Comparison of ENCODE assay signal across 20 cellular contexts in the genomic region with DNA sequence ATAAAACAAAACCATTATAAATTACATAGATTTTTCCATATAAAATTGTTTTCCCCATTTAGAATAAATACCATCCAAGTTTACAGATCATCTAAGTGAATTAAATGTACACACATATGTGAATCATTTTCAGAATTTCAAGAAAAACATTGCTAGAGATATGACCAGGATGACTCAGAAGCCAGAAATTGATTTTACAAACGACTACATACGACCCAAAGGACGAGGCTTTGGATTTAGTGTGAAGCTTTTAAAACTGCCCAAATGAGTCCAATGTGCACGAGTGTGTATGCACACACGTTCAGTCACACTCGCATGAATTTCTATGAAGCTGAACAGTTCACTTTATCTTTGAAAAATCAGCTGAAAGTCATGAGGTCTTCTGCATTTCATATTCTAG. TPM values are rescaled to one million over a fixed set of nuclear protein-coding genes. Genes with fewer than 3 reads are reported as not detected.
DNase-seq lines count a peak whose midpoint lies in the region; ATAC-seq, FAIRE-seq and TF ChIP-seq lines count a peak whose summit lies in the region.
"Had no signal": no experiment of that assay in that cellular context is flagged by ENCODE, and none has a peak within 500 bp of the region (broad histone marks: within the 10 kb centered on the region; RNA-seq: fewer than 3 reads in every experiment).

No MANE protein-coding gene starts in this region.

- POLR2A ChIA-PET in RWPE1 (lab: Yijun Ruan, JAX; ENCODE audit: low non-redundant PET), result no interaction called here

- peak overlapping the region; percentile 89 for H3K4me2 ChIP-seq in KMS-11
- peak overlapping the region; percentile 32 for H3K4me2 ChIP-seq in astrocyte (ENCODE audit: low read length)

- no peak overlapping the region for H3K4me3 Mint-ChIP-seq in astrocyte (ENCODE audit: unreplicated experiment)
- H3K4me3 Mint-ChIP-seq: IgD-negative memory B cell had no signal

- no peaks in the 10 kb centered on the region for H3K9me3 Mint-ChIP-seq in astrocyte (ENCODE audit: unreplicated experiment)
- H3K9me3 Mint-ChIP-seq: IgD-negative memory B cell had no signal

- no peaks in the 10 kb centered on the region for H3K27me3 Mint-ChIP-seq in astrocyte (ENCODE audit: low read depth, unreplicated experiment)

- ATAC-seq in GM21576 (IDR thresholded peaks at IDR 0.05; ENCODE audit: unreplicated experiment), result no peak
- ATAC-seq in GM21360 (IDR thresholded peaks at IDR 0.05; ENCODE audit: unreplicated experiment), result no peak
- ATAC-seq in omental fat pad (ENCODE audit: low FRiP score), result no peak

- peaks cover 20% of the 10 kb centered on the region for H3K4me1 Mint-ChIP-seq in astrocyte (ENCODE audit: low read depth, unreplicated experiment)

- no peaks in the 10 kb centered on the region for H3K9me3 ChIP-seq in astrocyte (ENCODE audit: insufficient read depth, low read depth, low read length)
- H3K9me3 ChIP-seq: BE2C, Peyer's patch, SJSA1 had no signal

- TF ChIP-seq CTCF in KMS-11 (conservative IDR thresholded peaks at IDR 0.05; ENCODE audit: low read depth, low read length) (no peak), astrocyte (IDR thresholded peaks at IDR 0.05; ENCODE audit: insufficient read depth, low read depth, low read length) (no peak), fibroblast of the aortic adventitia (IDR thresholded peaks at IDR 0.05; ENCODE audit: insufficient read depth, low read length) (no peak), RWPE1 (conservative IDR thresholded peaks at IDR 0.05; ENCODE audit: low read depth) (no peak), omental fat pad (IDR thresholded peaks at IDR 0.05) (no peak)

- H4K20me1 ChIP-seq in KMS-11 (ENCODE audit: insufficient read depth) (no peaks in the 10 kb centered on the region), astrocyte (ENCODE audit: insufficient read depth, low read length) (no peaks in the 10 kb centered on the region)

- DNase-seq in astrocyte (ENCODE audit: low read depth), result no peak
- DNase-seq in fibroblast of the aortic adventitia (ENCODE audit: low read depth), result peak; percentile 34
- DNase-seq in RWPE1 (ENCODE audit: low spot score), result no peak
- DNase-seq in omental fat pad (ENCODE audit: low spot score), result no peak
- DNase-seq: BE2C, DMS79, Karpas-422, NCI-H1694 treated with DMSO at 0.1 percent for 48 hours, NCI-H2081 treated with DMSO at 0.1 percent for 48 hours, NCI-H2171 treated with DMSO at 0.1 percent for 48 hours, NCI-H524 treated with DMSO at 0.1 percent for 48 hours, NCI-H82, Peyer's patch had no signal

- FAIRE-seq in astrocyte (lab: Jason Lieb, UNC), result peak; percentile 65
- FAIRE-seq: GM12891 had no signal

- peaks cover 15% of the 10 kb centered on the region for H3K36me3 Mint-ChIP-seq in astrocyte (ENCODE audit: low read depth, unreplicated experiment)
- H3K36me3 Mint-ChIP-seq: IgD-negative memory B cell had no signal

- no peak overlapping the region for H3K27ac Mint-ChIP-seq in astrocyte (ENCODE audit: unreplicated experiment)
- H3K27ac Mint-ChIP-seq: IgD-negative memory B cell had no signal

- no peaks in the 10 kb centered on the region for H3K79me2 ChIP-seq in ACC112 (ENCODE audit: control insufficient read depth, insufficient read depth, low read length, unreplicated experiment)
- no peaks in the 10 kb centered on the region for H3K79me2 ChIP-seq in KMS-11 (ENCODE audit: insufficient read depth, low read depth)
- no peaks in the 10 kb centered on the region for H3K79me2 ChIP-seq in astrocyte (ENCODE audit: insufficient read depth, low read length)

- H3K4me3 ChIP-seq in ACC112 (ENCODE audit: low read depth, low read length) (no peak overlapping the region; the same call in 1 of the 2 replicates), KMS-11 (IDR thresholded peaks at IDR 0.05; ENCODE audit: insufficient read depth, low read depth, low read length) (no peak overlapping the region), astrocyte (ENCODE audit: insufficient read depth, low read depth, low read length) (no peak overlapping the region), fibroblast of the aortic adventitia (ENCODE audit: low read depth, low read length) (no peak overlapping the region)
- H3K4me3 ChIP-seq: Peyer's patch, SJSA1 had no signal

- H3K27me3 ChIP-seq in ACC112 (ENCODE audit: insufficient read depth, low read length) (no peaks in the 10 kb centered on the region), KMS-11 (ENCODE audit: insufficient read depth, low read depth) (no peaks in the 10 kb centered on the region), astrocyte (ENCODE audit: insufficient read depth, low read length) (no peaks in the 10 kb centered on the region)
- H3K27me3 ChIP-seq: BE2C, Peyer's patch had no signal

- CTCF ChIA-PET in RWPE1 (lab: Yijun Ruan, JAX), result interaction anchor here (0.5 to 0.7 kb wide), 4 partner anchors 60 to 1842 kb away, joined by 3 to 5 read pairs (median 3); no protein-coding TSS in a partner anchor

- H3K4me1 ChIP-seq in ACC112 (ENCODE audit: control insufficient read depth, insufficient read depth, low read length, unreplicated experiment) (peaks cover 13% of the 10 kb centered on the region), KMS-11 (ENCODE audit: low read depth, poor library complexity, severe bottlenecking) (peaks cover 97% of the 10 kb centered on the region), astrocyte (ENCODE audit: insufficient read depth, low read length) (peaks cover 13% of the 10 kb centered on the region)
- H3K4me1 ChIP-seq: BE2C, Peyer's patch, SJSA1 had no signal

- H3K36me3 ChIP-seq in ACC112 (ENCODE audit: insufficient read depth, low read length), result no peaks in the 10 kb centered on the region
- no peaks in the 10 kb centered on the region for H3K36me3 ChIP-seq in KMS-11 (ENCODE audit: insufficient read depth)
- no peaks in the 10 kb centered on the region for H3K36me3 ChIP-seq in astrocyte (ENCODE audit: insufficient read depth, low read length)
- H3K36me3 ChIP-seq: BE2C, Peyer's patch, SJSA1 had no signal

- H3K9ac ChIP-seq in KMS-11 (peak overlapping the region; percentile 66), astrocyte (ENCODE audit: low read length) (no peak overlapping the region)

- H3K27ac ChIP-seq in ACC112 (ENCODE audit: low read depth, low read length), result no peak overlapping the region
- H3K27ac ChIP-seq in KMS-11, result peak overlapping the region; percentile 94
- H3K27ac ChIP-seq in astrocyte (ENCODE audit: low read depth, low read length), result no peak overlapping the region
- no peak overlapping the region for H3K27ac ChIP-seq in RWPE1
- H3K27ac ChIP-seq: Peyer's patch, SJSA1 had no signal

- peak overlapping the region; percentile 76 for H2AFZ ChIP-seq in ACC112 (ENCODE audit: low read length, unreplicated experiment)
- H2AFZ ChIP-seq in KMS-11 (ENCODE audit: low read depth), result peak overlapping the region; percentile 8; the same call in 1 of the 2 replicates
- no peak overlapping the region for H2AFZ ChIP-seq in astrocyte (ENCODE audit: low read depth, low read length)

RNA-seq across cellular contexts. Expression of gene MFAP3L, which starts 37.9 kb away (rescaled TPM):
- total RNA-seq in astrocyte (30.2 and 30.8 TPM in 2 replicates), fibroblast of the aortic adventitia (ENCODE audit: low replicate concordance) (0.82 and 3.3 TPM in 2 replicates), omental fat pad (10 to 100 TPM in 2 of 4 donors, 1 to 10 TPM in 2; 4.0 to 14.2 (median 9.4) TPM)
